In genomic region chr22:48238018-48238915, GRCh38 we compare ENCODE assay signal across 17 cellular contexts.
DNase-seq lines count a peak whose midpoint lies in the region; ATAC-seq and TF ChIP-seq lines count a peak whose summit lies in the region.
"Had no signal": no experiment of that assay in that cellular context is flagged by ENCODE, and none has a peak within 500 bp of the region (broad histone marks: within the 10 kb centered on the region; RNA-seq: fewer than 3 reads in every experiment).

No MANE protein-coding gene starts in this region.

- H3K27me3 Mint-ChIP-seq in neural progenitor cell (ENCODE audit: insufficient read depth, low read depth) (peaks cover 36% of the 10 kb centered on the region), endothelial cell (ENCODE audit: unreplicated experiment) (no peaks in the 10 kb centered on the region)

- 87% methylated on average over 15 to 16 of the region's 16 CpGs for WGBS in testis, 2 donors

- H3K27ac Mint-ChIP-seq in neural progenitor cell (peak overlapping the region; percentile 86), endothelial cell (ENCODE audit: unreplicated experiment) (no peak overlapping the region)

- H3K4me3 ChIP-seq in HUES6 (ENCODE audit: low read depth, low read length) (no peak overlapping the region), coronary artery (no peak overlapping the region), neural progenitor cell (no peak overlapping the region), testis (no peak overlapping the region)

- H3K4me1 ChIP-seq in HUES6 (ENCODE audit: control insufficient read depth, insufficient read depth, low read length) = peaks cover 20% of the 10 kb centered on the region
- peaks cover 28% of the 10 kb centered on the region for H3K4me1 ChIP-seq in neural progenitor cell
- no peaks in the 10 kb centered on the region for H3K4me1 ChIP-seq in testis

- no peaks in the 10 kb centered on the region for H3K79me2 ChIP-seq in neural progenitor cell (ENCODE audit: low read depth)

- H3K4me1 Mint-ChIP-seq in neural progenitor cell (peaks cover 48% of the 10 kb centered on the region), endothelial cell (ENCODE audit: unreplicated experiment) (no peaks in the 10 kb centered on the region)

- no peaks in the 10 kb centered on the region for H3K27me3 ChIP-seq in HUES6 (ENCODE audit: control insufficient read depth, insufficient read depth, low read length)
- no peaks in the 10 kb centered on the region for H3K27me3 ChIP-seq in neural progenitor cell
- no peaks in the 10 kb centered on the region for H3K27me3 ChIP-seq in testis

- H3K9ac ChIP-seq in HUES6 (ENCODE audit: low read length) (no peak overlapping the region), neural progenitor cell (no peak overlapping the region)

- peaks cover 35% of the 10 kb centered on the region for H3F3A ChIP-seq in neural progenitor cell (ENCODE audit: low read depth)

- H3K9me3 ChIP-seq in HUES6 (ENCODE audit: control insufficient read depth, insufficient read depth, low read depth, low read length) (no peaks in the 10 kb centered on the region; the same call in 1 of the 2 replicates), neural progenitor cell (ENCODE audit: low read depth) (peaks cover 8% of the 10 kb centered on the region), testis (no peaks in the 10 kb centered on the region)

- no peak for TF ChIP-seq POLR2A in testis (IDR thresholded peaks at IDR 0.05)

- H3K36me3 ChIP-seq in HUES6 (ENCODE audit: control insufficient read depth, insufficient read depth, low read length) (no peaks in the 10 kb centered on the region), neural progenitor cell (no peaks in the 10 kb centered on the region), testis (ENCODE audit: low read depth, missing control alignments) (no peaks in the 10 kb centered on the region)

- H4K20me1 ChIP-seq in neural progenitor cell (ENCODE audit: low read depth) = peaks cover 19% of the 10 kb centered on the region

- ATAC-seq in GM21447 (IDR thresholded peaks at IDR 0.05; ENCODE audit: unreplicated experiment) = no peak

- H3K36me3 Mint-ChIP-seq in neural progenitor cell (peaks cover 1% of the 10 kb centered on the region), endothelial cell (ENCODE audit: low read depth, unreplicated experiment) (no peaks in the 10 kb centered on the region)

- DNase-seq in coronary artery (ENCODE audit: low spot score) = peak; percentile 56
- no peak for DNase-seq in neural progenitor cell (ENCODE audit: low spot score)
- peak; percentile 9 for DNase-seq in testis
- DNase-seq in effector CD4-positive, alpha-beta T cell = no peak
- DNase-seq in endothelial cell (ENCODE audit: low spot score) = no peak
- DNase-seq: C1 segment of cervical spinal cord; CD8-positive, alpha-beta memory T cell; EL; GF-D8; Kasumi-1; NCI-H1694; NCI-H2081; NCI-H2171; NCI-H526 treated with DMSO at 0.1 percent for 48 hours; Right ventricle myocardium superior had no signal

- peak overlapping the region; percentile 69 for H3K4me2 ChIP-seq in neural progenitor cell

- H2AFZ ChIP-seq in neural progenitor cell (replicated peaks) = no peak overlapping the region

- intact Hi-C loops in testis (cut with DNase I; ENCODE audit: low total_unique reads) = no loop called here

- H3K4me3 Mint-ChIP-seq in neural progenitor cell = peak overlapping the region; percentile 25
- no peak overlapping the region for H3K4me3 Mint-ChIP-seq in endothelial cell (ENCODE audit: unreplicated experiment)
- H3K4me3 Mint-ChIP-seq: CD8-positive, alpha-beta memory T cell had no signal

- H3K9me3 Mint-ChIP-seq in neural progenitor cell = peaks cover 20% of the 10 kb centered on the region
- H3K9me3 Mint-ChIP-seq in endothelial cell (ENCODE audit: unreplicated experiment) = no peaks in the 10 kb centered on the region

- TF ChIP-seq CTCF in coronary artery (IDR thresholded peaks at IDR 0.05) = no peak
- no peak for TF ChIP-seq CTCF in neural progenitor cell (IDR thresholded peaks at IDR 0.05)
- TF ChIP-seq CTCF in testis (IDR thresholded peaks at IDR 0.05) = no peak
- no peak for TF ChIP-seq CTCF in endothelial cell (IDR thresholded peaks at IDR 0.05; ENCODE audit: unreplicated experiment)

- H3K27ac ChIP-seq in HUES6 (ENCODE audit: low read depth, low read length) = 0 out of 2 replicates have a peak overlapping the region, but pooled peaks have one; percentile 14
- H3K27ac ChIP-seq in coronary artery = no peak overlapping the region
- H3K27ac ChIP-seq in neural progenitor cell = no peak overlapping the region
- no peak overlapping the region for H3K27ac ChIP-seq in testis

Comparison
In these comparisons a context has a peak if more than half of its experiments do, and no peak if none do; other contexts are left out.
1. DNase-seq: peak in coronary artery (single experiment) and testis (single experiment); none in neural progenitor cell (single experiment), effector CD4-positive, alpha-beta T cell (single experiment) and endothelial cell (single experiment).